Comparison of ENCODE assay signal across 8 cellular contexts in genomic region chr3:38649500-38650247, GRCh38. TPM values are rescaled to one million over a fixed set of nuclear protein-coding genes. Genes with fewer than 3 reads are reported as not detected.
A peak's percentile ranks its signal among the peaks of the same experiment; 100 is the strongest.
DNase-seq lines count a peak whose midpoint lies in the region; ATAC-seq and TF ChIP-seq lines count a peak whose summit lies in the region.
"Had no signal": no experiment of that assay in that cellular context is flagged by ENCODE, and none has a peak within 500 bp of the region (broad histone marks: within the 10 kb centered on the region; RNA-seq: fewer than 3 reads in every experiment).

SCN5A (minus strand) TSS chr3:38649687; CDS start chr3:38633307, 16,380 bp downstream.

- DNase-seq in HUDEP-2 (lab: John Stamatoyannopoulos, UW; ENCODE audit: unreplicated experiment in 76 of 76) (peak in 50 of 76 experiments; percentile 5 to 69 (median 36)), choroid plexus epithelial cell (ENCODE audit: low read depth) (no peak), lower leg skin (ENCODE audit: low spot score in 2 of 2) (peak in 1 of 2 donors; percentile 85), NCI-H2107 (lab: John Stamatoyannopoulos, UW) (no peak)
- DNase-seq in stimulated activated CD4-positive, alpha-beta T cell treated with anti-CD3 and anti-CD28 coated beads, TNF-alpha, amount 100 ng/mL, for 24 hours (ENCODE audit: low read depth in 3 of 3): peak; percentile 9 to 44 (median 28)

- peak within 1 kb of the TSS; percentile 47 for H3K4me3 ChIP-seq in choroid plexus epithelial cell (ENCODE audit: low read depth, low read length)
- peak within 1 kb of the TSS; percentile 18 for H3K4me3 ChIP-seq in lower leg skin (ENCODE audit: low read depth, poor library complexity, severe bottlenecking)

- intact Hi-C loops in lower leg skin (cut with DNase I; ENCODE audit: low total_unique reads): loop anchor here (2.0 kb wide), 1 partner anchor 127 kb away; no protein-coding TSS in a partner anchor

- peak within 1 kb of the TSS; percentile 47; the same call in 1 of the 2 replicates for H3K27ac ChIP-seq in VCaP
- H3K27ac ChIP-seq: epithelial cell of prostate had no signal

- TF ChIP-seq CTCF in VCaP (conservative IDR thresholded peaks at IDR 0.05): no peak
- TF ChIP-seq CTCF in choroid plexus epithelial cell (conservative IDR thresholded peaks at IDR 0.05; ENCODE audit: low read depth, low read length): no peak
- TF ChIP-seq CTCF in lower leg skin (IDR thresholded peaks at IDR 0.05): no peak

- ATAC-seq in GM18868 (IDR thresholded peaks at IDR 0.05; ENCODE audit: unreplicated experiment): peak; percentile 60

- 3 to 6% methylated on average over 16 to 33 of the region's 76 CpGs for WGBS in lower leg skin, 2 donors

- no peak for TF ChIP-seq POLR2A in lower leg skin (IDR thresholded peaks at IDR 0.05)

RNA-seq across cellular contexts. Expression of gene SCN5A, which starts in this region (rescaled TPM):
- total RNA-seq in lower leg skin: under 1 TPM in 2 of 4 donors, not detected in 2; 0.39 to 0.42 TPM

Comparison
In these comparisons a context has a peak if more than half of its experiments do, and no peak if none do; other contexts are left out.
1. DNase-seq: peak in HUDEP-2 (50 of 76) and stimulated activated CD4-positive, alpha-beta T cell treated with anti-CD3 and anti-CD28 coated beads, TNF-alpha, amount 100 ng/mL, for 24 hours (3 of 3); none in choroid plexus epithelial cell (single experiment) and NCI-H2107 (single experiment).